Comparison of ENCODE assay signal across 21 cellular contexts in genomic region chr7:139959718-139960117, GRCh38.
DNase-seq lines count a peak whose midpoint lies in the region; ATAC-seq and TF ChIP-seq lines count a peak whose summit lies in the region.
"Had no signal": no experiment of that assay in that cellular context is flagged by ENCODE, and none has a peak within 500 bp of the region (broad histone marks: within the 10 kb centered on the region; RNA-seq: fewer than 3 reads in every experiment).

No MANE protein-coding gene starts in this region.

- POLR2A ChIA-PET in HCT116 (lab: Charles Lee), result interaction anchor here (1.1 kb wide), 1 partner anchor 43 kb away, joined by 3 read pairs; no protein-coding TSS in a partner anchor

- no TSS peak for BruUV-seq in HCT116 (replicated peaks; lab: Mats Ljungman, UMichigan)

- no peaks in the 10 kb centered on the region for H3K9me3 Mint-ChIP-seq in chondrocyte (ENCODE audit: low read depth)
- no peaks in the 10 kb centered on the region for H3K9me3 Mint-ChIP-seq in nephron progenitor cell
- H3K9me3 Mint-ChIP-seq: CD4-positive, CD25-positive, alpha-beta regulatory T cell; CD8-positive, alpha-beta T cell; GM23338 had no signal

- ATAC-seq in HCT116 (no peak), GM19023 (IDR thresholded peaks at IDR 0.05; ENCODE audit: unreplicated experiment) (no peak)
- ATAC-seq: A549; CD8-positive, alpha-beta T cell; GM12878; GM23338 had no signal

- no peak overlapping the region for H3K4me3 ChIP-seq in HCT116 (replicated peaks in 1 of 2; ENCODE audit: low read depth in 1 of 2, low read length in 2 of 2)
- H3K4me3 ChIP-seq: A549, BLaER1, GM12878, GM23338, HAP-1 had no signal

- TF ChIP-seq RAD21 in HCT116 (IDR thresholded peaks at IDR 0.05; ENCODE audit: low read depth), result no peak

- H3K27ac ChIP-seq in HCT116 (ENCODE audit: low read depth, low read length), result no peak overlapping the region
- H3K27ac ChIP-seq: A549, BLaER1, C4-2B had no signal

- H3K27me3 Mint-ChIP-seq in chondrocyte (ENCODE audit: low read depth) (peaks cover 8% of the 10 kb centered on the region), nephron progenitor cell (ENCODE audit: low read depth, poor library complexity) (peaks cover 6% of the 10 kb centered on the region)

- H3K79me2 ChIP-seq in HCT116 (ENCODE audit: insufficient read depth, low read length), result no peaks in the 10 kb centered on the region

- no peak for TF ChIP-seq POLR2A in HCT116 (IDR thresholded peaks at IDR 0.05; ENCODE audit: borderline replicate concordance, extremely low read depth, insufficient read depth, insufficient read length)

- no peaks in the 10 kb centered on the region for H3K9me3 ChIP-seq in HCT116 (ENCODE audit: control insufficient read depth in 1 of 2, insufficient read depth in 1 of 2, low read depth in 1 of 2, low read length in 2 of 2)
- H3K9me3 ChIP-seq: A549, BLaER1, Caco-2, HAP-1 had no signal

- H4K20me1 ChIP-seq in HCT116 (ENCODE audit: insufficient read depth), result no peaks in the 10 kb centered on the region
- H4K20me1 ChIP-seq: BLaER1 had no signal

- H3K4me1 Mint-ChIP-seq in chondrocyte (ENCODE audit: low read depth) (peaks cover 22% of the 10 kb centered on the region), nephron progenitor cell (peaks cover 58% of the 10 kb centered on the region)
- H3K4me1 Mint-ChIP-seq: B cell; CD4-positive, CD25-positive, alpha-beta regulatory T cell had no signal

- no peaks in the 10 kb centered on the region for H3K36me3 ChIP-seq in HCT116 (ENCODE audit: control insufficient read depth in 1 of 2, insufficient read depth in 2 of 2, low read length in 2 of 2)
- H3K36me3 ChIP-seq: BLaER1, HAP-1 had no signal

- RAD21 ChIA-PET in HCT116 (lab: Charles Lee; ENCODE audit: low non-redundant PET in 1 of 2, low total read pairs in 2 of 2, uncharacterized antibody in 2 of 2, unreplicated experiment in 2 of 2), result no interaction called here

- H3K4me3 Mint-ChIP-seq in chondrocyte (ENCODE audit: unreplicated experiment) (no peak overlapping the region), nephron progenitor cell (no peak overlapping the region)
- H3K4me3 Mint-ChIP-seq: B cell; CD4-positive, CD25-positive, alpha-beta regulatory T cell; CD8-positive, alpha-beta T cell; GM23338 had no signal

- no peaks in the 10 kb centered on the region for H3K27me3 ChIP-seq in HCT116 (ENCODE audit: insufficient read depth, low read length)
- H3K27me3 ChIP-seq: BLaER1 had no signal

- CTCF ChIA-PET in HCT116 (lab: Charles Lee), result no interaction called here

- H2AFZ ChIP-seq in HCT116 (ENCODE audit: low read depth, low read length, poor library complexity, severe bottlenecking), result no peak overlapping the region
- H2AFZ ChIP-seq: GM23338 had no signal

- no peak for DNase-seq in HCT116 (ENCODE audit: low read depth, low spot score)
- peak; percentile 69 for DNase-seq in chondrocyte (ENCODE audit: low spot score)
- DNase-seq in nephron progenitor cell, result no peak
- no peak for DNase-seq in stimulated activated CD4-positive, alpha-beta T cell treated with anti-CD3 and anti-CD28 coated beads, Interleukin-15, amount 100 ng/mL, for 24 hours
- DNase-seq in NCI-H510A treated with DMSO at 0.1 percent for 48 hours (lab: John Stamatoyannopoulos, UW), result no peak
- no peak for DNase-seq in NCI-H1694 treated with DMSO at 0.1 percent for 48 hours (lab: John Stamatoyannopoulos, UW)
- DNase-seq: 8988T; ACHN; Caco-2; CD4-positive, CD25-positive, alpha-beta regulatory T cell; CD8-positive, alpha-beta T cell; DMS153; DND-41 had no signal

- intact Hi-C loops in HCT116 (cut with micrococcal nuclease), result no loop called here

- H3K9me2 ChIP-seq in HCT116 (ENCODE audit: insufficient read depth), result no peaks in the 10 kb centered on the region

- no peak overlapping the region for H3K27ac Mint-ChIP-seq in chondrocyte (ENCODE audit: unreplicated experiment)
- peak overlapping the region; percentile 95 for H3K27ac Mint-ChIP-seq in nephron progenitor cell
- H3K27ac Mint-ChIP-seq: B cell; CD8-positive, alpha-beta T cell; GM23338 had no signal

- H3K36me3 Mint-ChIP-seq in chondrocyte (ENCODE audit: low read depth) (no peaks in the 10 kb centered on the region), nephron progenitor cell (ENCODE audit: low read depth) (no peaks in the 10 kb centered on the region)
- H3K36me3 Mint-ChIP-seq: CD4-positive, CD25-positive, alpha-beta regulatory T cell; CD8-positive, alpha-beta T cell had no signal

- H3K4me1 ChIP-seq in HCT116 (ENCODE audit: control insufficient read depth in 1 of 2, insufficient read depth in 2 of 2, low read length in 2 of 2), result peaks cover 0 to 10% of the 10 kb centered on the region in 2 experiments; a peak in 2 of 4 replicates
- H3K4me1 ChIP-seq: BLaER1, Caco-2, HAP-1 had no signal

- no peak overlapping the region for H3K9ac ChIP-seq in HCT116 (ENCODE audit: low read length)
- H3K9ac ChIP-seq: BLaER1 had no signal

- no peak for TF ChIP-seq CTCF in HCT116 (IDR thresholded peaks at IDR 0.05 in 2 of 3, conservative IDR thresholded peaks at IDR 0.05 in 1 of 3; ENCODE audit: borderline replicate concordance in 1 of 3, insufficient read depth in 1 of 3, low read depth in 2 of 3, low read length in 2 of 3)
- TF ChIP-seq CTCF in chondrocyte (IDR thresholded peaks at IDR 0.05), result no peak
- TF ChIP-seq CTCF in nephron progenitor cell (IDR thresholded peaks at IDR 0.05), result no peak

- H3K4me2 ChIP-seq in HCT116 (ENCODE audit: low read length), result peak overlapping the region; percentile 47; the same call in 1 of the 2 replicates
- H3K4me2 ChIP-seq: A549, BLaER1, GM23338 had no signal

TF ChIP-seq in HCT116, 20 proteins besides CTCF, POLR2A, EP300 and RAD21:
- TF ChIP-seq SRF (IDR thresholded peaks at IDR 0.05; ENCODE audit: low read depth), result no peak
- TF ChIP-seq POLR2AphosphoS5 (IDR thresholded peaks at IDR 0.05; ENCODE audit: low read depth, low read length), result no peak
- no peak for TF ChIP-seq YY1 (IDR thresholded peaks at IDR 0.05; ENCODE audit: extremely low read depth, insufficient replicate concordance, low read depth, low read length)
- no peak for TF ChIP-seq EZH2 (IDR thresholded peaks at IDR 0.05)
- no peak for TF ChIP-seq SIN3A (IDR thresholded peaks at IDR 0.05; ENCODE audit: low read depth)
- no peak for TF ChIP-seq ZNF274 (IDR thresholded peaks at IDR 0.05; ENCODE audit: low read depth, low read length)
- no peak for TF ChIP-seq EZH2phosphoT487 (IDR thresholded peaks at IDR 0.05; ENCODE audit: borderline replicate concordance)
- TF ChIP-seq EGR1 (IDR thresholded peaks at IDR 0.05; ENCODE audit: low read depth), result no peak
- TF ChIP-seq ZBTB33 (IDR thresholded peaks at IDR 0.05; ENCODE audit: extremely low read depth, insufficient replicate concordance, low read length), result no peak
- TF ChIP-seq ATF3 (IDR thresholded peaks at IDR 0.05), result no peak
- no peak for TF ChIP-seq SP1 (IDR thresholded peaks at IDR 0.05; ENCODE audit: low read depth)
- TF ChIP-seq, protein P1, sequence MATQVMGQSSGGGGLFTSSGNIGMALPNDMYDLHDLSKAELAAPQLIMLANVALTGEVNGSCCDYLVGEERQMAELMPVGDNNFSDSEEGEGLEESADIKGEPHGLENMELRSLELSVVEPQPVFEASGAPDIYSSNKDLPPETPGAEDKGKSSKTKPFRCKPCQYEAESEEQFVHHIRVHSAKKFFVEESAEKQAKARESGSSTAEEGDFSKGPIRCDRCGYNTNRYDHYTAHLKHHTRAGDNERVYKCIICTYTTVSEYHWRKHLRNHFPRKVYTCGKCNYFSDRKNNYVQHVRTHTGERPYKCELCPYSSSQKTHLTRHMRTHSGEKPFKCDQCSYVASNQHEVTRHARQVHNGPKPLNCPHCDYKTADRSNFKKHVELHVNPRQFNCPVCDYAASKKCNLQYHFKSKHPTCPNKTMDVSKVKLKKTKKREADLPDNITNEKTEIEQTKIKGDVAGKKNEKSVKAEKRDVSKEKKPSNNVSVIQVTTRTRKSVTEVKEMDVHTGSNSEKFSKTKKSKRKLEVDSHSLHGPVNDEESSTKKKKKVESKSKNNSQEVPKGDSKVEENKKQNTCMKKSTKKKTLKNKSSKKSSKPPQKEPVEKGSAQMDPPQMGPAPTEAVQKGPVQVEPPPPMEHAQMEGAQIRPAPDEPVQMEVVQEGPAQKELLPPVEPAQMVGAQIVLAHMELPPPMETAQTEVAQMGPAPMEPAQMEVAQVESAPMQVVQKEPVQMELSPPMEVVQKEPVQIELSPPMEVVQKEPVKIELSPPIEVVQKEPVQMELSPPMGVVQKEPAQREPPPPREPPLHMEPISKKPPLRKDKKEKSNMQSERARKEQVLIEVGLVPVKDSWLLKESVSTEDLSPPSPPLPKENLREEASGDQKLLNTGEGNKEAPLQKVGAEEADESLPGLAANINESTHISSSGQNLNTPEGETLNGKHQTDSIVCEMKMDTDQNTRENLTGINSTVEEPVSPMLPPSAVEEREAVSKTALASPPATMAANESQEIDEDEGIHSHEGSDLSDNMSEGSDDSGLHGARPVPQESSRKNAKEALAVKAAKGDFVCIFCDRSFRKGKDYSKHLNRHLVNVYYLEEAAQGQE (IDR thresholded peaks at IDR 0.05; ENCODE audit: low read depth), result no peak
- no peak for TF ChIP-seq CEBPB (IDR thresholded peaks at IDR 0.05; ENCODE audit: low read depth)
- no peak for TF ChIP-seq TCF7L2 (IDR thresholded peaks at IDR 0.05; ENCODE audit: borderline replicate concordance, extremely low read depth, insufficient read depth, insufficient read length)
- TF ChIP-seq, protein P2, sequence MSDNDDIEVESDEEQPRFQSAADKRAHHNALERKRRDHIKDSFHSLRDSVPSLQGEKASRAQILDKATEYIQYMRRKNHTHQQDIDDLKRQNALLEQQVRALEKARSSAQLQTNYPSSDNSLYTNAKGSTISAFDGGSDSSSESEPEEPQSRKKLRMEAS (IDR thresholded peaks at IDR 0.05), result no peak
